Comparison of ENCODE assay signal across 18 cellular contexts in the genomic region with DNA sequence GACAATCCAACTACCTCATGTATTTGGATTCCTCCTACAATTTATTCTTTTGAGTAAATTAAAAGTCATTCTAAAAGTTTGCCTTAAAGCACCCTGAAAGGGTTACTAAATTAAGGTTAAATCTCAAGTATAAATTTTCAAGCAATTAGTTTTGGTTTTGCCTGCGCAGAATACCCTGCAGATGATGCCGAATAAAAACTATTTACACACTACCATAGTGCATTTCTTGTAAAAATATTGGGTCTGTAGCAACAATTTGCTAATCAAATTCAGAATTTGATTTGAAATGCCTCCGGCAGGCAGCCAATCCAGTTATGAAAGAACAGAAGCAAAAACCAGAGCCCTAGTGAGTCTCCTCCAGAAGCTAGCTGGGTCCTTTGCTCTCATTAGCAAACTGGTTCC.
"Had no signal": no experiment of that assay in that cellular context is flagged by ENCODE, and none has a peak within 500 bp of the region (broad histone marks: within the 10 kb centered on the region; RNA-seq: fewer than 3 reads in every experiment).

No MANE protein-coding gene starts in this region.

- H3K27ac ChIP-seq: coronary artery, left ventricle myocardium inferior, prostate gland, suprapubic skin, tibial nerve had no signal

- ATAC-seq: naive thymus-derived CD8-positive, alpha-beta T cell; stimulated activated naive CD8-positive, alpha-beta T cell treated with anti-CD3 and anti-CD28 coated beads, Interleukin-15, amount 100 ng/mL, for 72 hours had no signal

- H3K9me3 ChIP-seq: esophagus squamous epithelium, left ventricle myocardium inferior, prostate gland, suprapubic skin, tibial nerve had no signal

- H3K27me3 ChIP-seq: esophagus squamous epithelium, suprapubic skin, tibial nerve had no signal

- H3K36me3 ChIP-seq: esophagus squamous epithelium, left ventricle myocardium inferior, prostate gland, suprapubic skin, tibial nerve had no signal

- H3K4me1 ChIP-seq: esophagus squamous epithelium, left ventricle myocardium inferior, prostate gland, tibial nerve had no signal

- DNase-seq: activated CD4-positive, alpha-beta memory T cell treated with anti-CD3 and anti-CD28 coated beads for 36 hours; activated CD4-positive, alpha-beta T cell treated with anti-CD3 and anti-CD28 coated beads for 48 hours; activated naive CD4-positive, alpha-beta T cell treated with Interleukin-2 at 50 U/mL for 16 hours; activated naive CD8-positive, alpha-beta T cell treated with anti-CD3 and anti-CD28 coated beads, Interleukin-2, amount 10 ng/mL, durations not matched to agents 7 days and 5 days; activated T-cell treated with anti-CD3 and anti-CD28 coated beads, Interleukin-2, amount 50 U/mL, for 48 hours; endodermal cell; esophagus squamous epithelium; foreskin melanocyte; immature natural killer cell; left ventricle myocardium inferior; naive thymus-derived CD8-positive, alpha-beta T cell; stimulated activated CD4-positive, alpha-beta T cell treated with anti-CD3 and anti-CD28 coated beads, Interleukin-4, amount 100 ng/mL, for 4 hours; stimulated activated naive CD8-positive, alpha-beta T cell treated with anti-CD3 and anti-CD28 coated beads, Interleukin-15, amount 100 ng/mL, for 72 hours; T1000 had no signal

- H3K4me3 ChIP-seq: coronary artery, left ventricle myocardium inferior, prostate gland, suprapubic skin, tibial nerve had no signal
